In the genomic region with DNA sequence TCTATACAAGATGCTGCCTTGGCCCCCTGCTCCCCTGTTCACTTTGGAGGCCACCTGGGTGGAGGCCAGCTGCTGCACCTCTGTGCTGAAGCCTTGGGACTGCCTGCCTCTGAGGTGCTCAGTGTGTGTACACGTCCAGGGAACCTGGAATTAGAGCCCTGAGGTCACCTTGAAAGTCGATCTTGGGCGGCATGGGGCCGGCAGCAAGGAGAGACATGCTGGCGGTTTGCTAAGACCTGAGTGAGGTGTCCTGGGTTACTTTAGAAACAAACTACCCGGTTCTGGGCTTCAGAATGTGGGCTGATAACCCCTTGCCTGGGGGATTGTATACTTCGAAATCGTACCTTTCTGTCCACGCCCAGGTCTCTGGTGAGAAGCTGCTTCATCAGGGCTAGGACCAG, we compare ENCODE assay signal across 1 cellular context.
TF ChIP-seq lines count a peak whose summit lies in the region.

No MANE protein-coding gene starts in this region.

TF ChIP-seq in GM23338, 12 proteins besides CTCF, POLR2A, EP300 and RAD21 (continued from another document):
- TF ChIP-seq, protein P1, sequence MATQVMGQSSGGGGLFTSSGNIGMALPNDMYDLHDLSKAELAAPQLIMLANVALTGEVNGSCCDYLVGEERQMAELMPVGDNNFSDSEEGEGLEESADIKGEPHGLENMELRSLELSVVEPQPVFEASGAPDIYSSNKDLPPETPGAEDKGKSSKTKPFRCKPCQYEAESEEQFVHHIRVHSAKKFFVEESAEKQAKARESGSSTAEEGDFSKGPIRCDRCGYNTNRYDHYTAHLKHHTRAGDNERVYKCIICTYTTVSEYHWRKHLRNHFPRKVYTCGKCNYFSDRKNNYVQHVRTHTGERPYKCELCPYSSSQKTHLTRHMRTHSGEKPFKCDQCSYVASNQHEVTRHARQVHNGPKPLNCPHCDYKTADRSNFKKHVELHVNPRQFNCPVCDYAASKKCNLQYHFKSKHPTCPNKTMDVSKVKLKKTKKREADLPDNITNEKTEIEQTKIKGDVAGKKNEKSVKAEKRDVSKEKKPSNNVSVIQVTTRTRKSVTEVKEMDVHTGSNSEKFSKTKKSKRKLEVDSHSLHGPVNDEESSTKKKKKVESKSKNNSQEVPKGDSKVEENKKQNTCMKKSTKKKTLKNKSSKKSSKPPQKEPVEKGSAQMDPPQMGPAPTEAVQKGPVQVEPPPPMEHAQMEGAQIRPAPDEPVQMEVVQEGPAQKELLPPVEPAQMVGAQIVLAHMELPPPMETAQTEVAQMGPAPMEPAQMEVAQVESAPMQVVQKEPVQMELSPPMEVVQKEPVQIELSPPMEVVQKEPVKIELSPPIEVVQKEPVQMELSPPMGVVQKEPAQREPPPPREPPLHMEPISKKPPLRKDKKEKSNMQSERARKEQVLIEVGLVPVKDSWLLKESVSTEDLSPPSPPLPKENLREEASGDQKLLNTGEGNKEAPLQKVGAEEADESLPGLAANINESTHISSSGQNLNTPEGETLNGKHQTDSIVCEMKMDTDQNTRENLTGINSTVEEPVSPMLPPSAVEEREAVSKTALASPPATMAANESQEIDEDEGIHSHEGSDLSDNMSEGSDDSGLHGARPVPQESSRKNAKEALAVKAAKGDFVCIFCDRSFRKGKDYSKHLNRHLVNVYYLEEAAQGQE (IDR thresholded peaks at IDR 0.05; ENCODE audit: unreplicated experiment), result no peak
- no peak for TF ChIP-seq JUNB (IDR thresholded peaks at IDR 0.05; ENCODE audit: unreplicated experiment)
